Comparison of ENCODE assay signal across 8 cellular contexts in the genomic region with DNA sequence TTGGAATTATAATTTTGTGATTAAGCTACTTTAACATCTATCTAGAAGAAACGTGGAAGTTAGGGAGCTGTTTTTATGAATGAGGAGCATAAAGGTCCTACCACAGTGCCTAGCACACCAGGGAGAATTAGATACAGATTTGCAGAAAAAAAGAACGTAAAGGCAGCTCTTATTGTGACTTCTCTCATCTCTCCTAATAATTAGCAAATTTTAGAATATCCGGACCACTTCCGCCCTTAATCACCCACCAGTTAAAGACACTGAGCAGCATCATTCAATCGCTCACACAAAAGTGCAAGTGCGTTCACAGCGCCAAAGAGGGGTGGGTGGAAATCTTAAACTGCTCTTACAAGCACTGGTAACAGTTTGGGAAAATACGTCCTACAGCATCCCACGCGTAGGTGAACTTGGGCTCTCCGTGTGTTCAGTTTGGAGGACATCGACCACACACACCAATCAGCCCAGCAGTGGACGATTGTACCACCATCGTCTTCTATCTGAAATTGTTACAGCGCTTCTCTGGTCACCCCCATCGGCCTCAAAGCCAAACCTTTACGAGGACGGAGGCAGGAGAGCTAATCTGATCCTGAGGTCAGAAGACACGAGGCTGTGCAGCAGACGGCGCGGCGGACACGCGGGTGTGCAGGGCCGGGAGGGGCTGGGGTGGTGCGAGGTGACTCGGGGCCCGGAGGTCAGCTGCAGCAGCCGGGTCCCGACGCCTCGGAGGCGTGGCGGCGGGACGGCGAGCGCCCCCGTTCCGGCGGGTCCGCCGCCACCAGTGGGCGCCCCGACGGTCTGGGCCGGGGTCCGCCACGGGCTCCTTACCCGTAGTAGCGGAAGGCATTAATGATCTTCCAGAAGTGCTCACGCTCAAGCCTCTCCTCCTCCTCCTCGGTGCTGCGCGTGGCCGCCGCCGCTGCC. TPM values are rescaled to one million over a fixed set of nuclear protein-coding genes. Genes with fewer than 3 reads are reported as not detected.
DNase-seq lines count a peak whose midpoint lies in the region; ATAC-seq and TF ChIP-seq lines count a peak whose summit lies in the region.

No MANE protein-coding gene starts in this region.

- peak overlapping the region; percentile 93 for H3K27ac Mint-ChIP-seq in activated CD8-positive, alpha-beta memory T cell treated with anti-CD3 and anti-CD28 coated beads, Interleukin-2, amount 10 ng/mL, durations not matched to agents 7 days and 5 days
- H3K27ac Mint-ChIP-seq in stimulated activated memory B cell treated with anti-CD40 and anti-IgM and Interleukin-4, amounts not matched to agents 10 μg/mL and 1 μg/mL and 100 μg/mL, for 72 hours = peak overlapping the region; percentile 70

- peaks cover 10% of the 10 kb centered on the region for H3K36me3 Mint-ChIP-seq in activated CD8-positive, alpha-beta memory T cell treated with anti-CD3 and anti-CD28 coated beads, Interleukin-2, amount 10 ng/mL, durations not matched to agents 7 days and 5 days
- no peaks in the 10 kb centered on the region for H3K36me3 Mint-ChIP-seq in stimulated activated memory B cell treated with anti-CD40 and anti-IgM and Interleukin-4, amounts not matched to agents 10 μg/mL and 1 μg/mL and 100 μg/mL, for 72 hours

- H3K4me1 ChIP-seq in muscle layer of duodenum (ENCODE audit: control insufficient read depth in 1 of 2, insufficient read depth in 2 of 2, low read length in 2 of 2) = peaks cover 5 to 6% of the 10 kb centered on the region in 2 donors

- H3K27me3 ChIP-seq in muscle layer of duodenum (ENCODE audit: low read depth, low read length) = no peaks in the 10 kb centered on the region

- H3K9me3 ChIP-seq in muscle layer of duodenum (ENCODE audit: control insufficient read depth in 1 of 2, low read length in 2 of 2) = no peaks in the 10 kb centered on the region

- TF ChIP-seq POLR2A in erythroblast (IDR thresholded peaks at IDR 0.05; ENCODE audit: low read length) = no peak

- ATAC-seq in GM18498 (IDR thresholded peaks at IDR 0.05; ENCODE audit: unreplicated experiment) (peak; percentile 55), HG02938 (IDR thresholded peaks at IDR 0.05; ENCODE audit: unreplicated experiment) (peak; percentile 41)
- ATAC-seq in activated CD8-positive, alpha-beta memory T cell treated with anti-CD3 and anti-CD28 coated beads, Interleukin-2, amount 10 ng/mL, durations not matched to agents 7 days and 5 days = peak; percentile 45
- peak; percentile 76 for ATAC-seq in stimulated activated memory B cell treated with anti-CD40 and anti-IgM and Interleukin-4, amounts not matched to agents 10 μg/mL and 1 μg/mL and 100 μg/mL, for 72 hours

- peak overlapping the region; percentile 82 for H3K4me3 ChIP-seq in muscle layer of duodenum (ENCODE audit: low read depth in 1 of 2, low read length in 2 of 2)

- H3K4me3 Mint-ChIP-seq in activated CD8-positive, alpha-beta memory T cell treated with anti-CD3 and anti-CD28 coated beads, Interleukin-2, amount 10 ng/mL, durations not matched to agents 7 days and 5 days = peak overlapping the region; percentile 98
- H3K4me3 Mint-ChIP-seq in stimulated activated memory B cell treated with anti-CD40 and anti-IgM and Interleukin-4, amounts not matched to agents 10 μg/mL and 1 μg/mL and 100 μg/mL, for 72 hours = peak overlapping the region; percentile 73

- no peaks in the 10 kb centered on the region for H3K27me3 Mint-ChIP-seq in activated CD8-positive, alpha-beta memory T cell treated with anti-CD3 and anti-CD28 coated beads, Interleukin-2, amount 10 ng/mL, durations not matched to agents 7 days and 5 days
- H3K27me3 Mint-ChIP-seq in stimulated activated memory B cell treated with anti-CD40 and anti-IgM and Interleukin-4, amounts not matched to agents 10 μg/mL and 1 μg/mL and 100 μg/mL, for 72 hours = no peaks in the 10 kb centered on the region

- H3K36me3 ChIP-seq in muscle layer of duodenum (ENCODE audit: control insufficient read depth in 1 of 2, insufficient read depth in 2 of 2, low read length in 2 of 2) = no peaks in the 10 kb centered on the region

- H3K9me3 Mint-ChIP-seq in activated CD8-positive, alpha-beta memory T cell treated with anti-CD3 and anti-CD28 coated beads, Interleukin-2, amount 10 ng/mL, durations not matched to agents 7 days and 5 days (ENCODE audit: low read depth) = no peaks in the 10 kb centered on the region
- H3K9me3 Mint-ChIP-seq in stimulated activated memory B cell treated with anti-CD40 and anti-IgM and Interleukin-4, amounts not matched to agents 10 μg/mL and 1 μg/mL and 100 μg/mL, for 72 hours = no peaks in the 10 kb centered on the region

- DNase-seq in NCI-H510A (lab: John Stamatoyannopoulos, UW) (peak; percentile 52), erythroblast (lab: John Stamatoyannopoulos, UW) (peak; percentile 87 to 89)
- peak; percentile 77 for DNase-seq in activated CD8-positive, alpha-beta memory T cell treated with anti-CD3 and anti-CD28 coated beads, Interleukin-2, amount 10 ng/mL, durations not matched to agents 7 days and 5 days

- CTCF ChIA-PET in activated CD8-positive, alpha-beta memory T cell treated with anti-CD3 and anti-CD28 coated beads, Interleukin-2, amount 10 ng/mL, durations not matched to agents 7 days and 5 days (lab: Charles Lee) = interaction anchor here (0.8 to 6.5 kb wide), 20 partner anchors 8 to 254 kb away, joined by 3 to 51 read pairs (median 6); partner anchors contain the start of genes C9orf40, NMRK1 and OSTF1

- TF ChIP-seq CTCF in 22Rv1 (IDR thresholded peaks at IDR 0.05) = no peak

- H3K27ac ChIP-seq in 22Rv1 (peak overlapping the region; percentile 88), muscle layer of duodenum (ENCODE audit: low read length) (peak overlapping the region; percentile 74)

- peaks cover 37% of the 10 kb centered on the region for H3K4me1 Mint-ChIP-seq in activated CD8-positive, alpha-beta memory T cell treated with anti-CD3 and anti-CD28 coated beads, Interleukin-2, amount 10 ng/mL, durations not matched to agents 7 days and 5 days
- peaks cover 30% of the 10 kb centered on the region for H3K4me1 Mint-ChIP-seq in stimulated activated memory B cell treated with anti-CD40 and anti-IgM and Interleukin-4, amounts not matched to agents 10 μg/mL and 1 μg/mL and 100 μg/mL, for 72 hours

RNA-seq across cellular contexts. Expression of gene CARNMT1, which starts 0.6 kb away (rescaled TPM):
- total RNA-seq in activated CD8-positive, alpha-beta memory T cell treated with anti-CD3 and anti-CD28 coated beads, Interleukin-2, amount 10 ng/mL, durations not matched to agents 7 days and 5 days = 10 to 100 TPM; 31.3 to 36.1 TPM

Comparison
In these comparisons a context has a peak if more than half of its experiments do, and no peak if none do; other contexts are left out.
1. Peak in every context shown above with its lines: DNase-seq, ATAC-seq, H3K4me3 ChIP-seq and H3K27ac ChIP-seq.